Comparison of ENCODE assay signal across 30 cellular contexts in genomic region chr11:46533396-46534110, GRCh38.
"Had no signal": no experiment of that assay in that cellular context is flagged by ENCODE, and none has a peak within 500 bp of the region (broad histone marks: within the 10 kb centered on the region; RNA-seq: fewer than 3 reads in every experiment).

No MANE protein-coding gene starts in this region.

- H3K4me3 Mint-ChIP-seq: activated CD4-positive, alpha-beta memory T cell treated with anti-CD3 and anti-CD28 coated beads for 36 hours; activated CD4-positive, alpha-beta T cell treated with anti-CD3 and anti-CD28 coated beads, Interleukin-2, amount 10 ng/mL, durations not matched to agents 24 days and 14 days; activated naive CD4-positive, alpha-beta T cell treated with anti-CD3 and anti-CD28 coated beads, Interleukin-2, amount 10 ng/mL, durations not matched to agents 7 days and 5 days; activated T-helper 1 cell treated with anti-CD3 and anti-CD28 coated beads, Interleukin-12 subunit alpha, Interleukin-12 subunit beta, Interleukin-2, Interleukin-4 antibody, amounts not matched to agents 30 ng/mL and 10 ng/mL and 1 ng/mL, durations not matched to agents 14 hours and 24 hours and 36 hours; brain; effector memory CD8-positive, alpha-beta T cell; immature natural killer cell; mesothelial cell of epicardium; naive thymus-derived CD4-positive, alpha-beta T cell had no signal

- H3K36me3 Mint-ChIP-seq: activated CD4-positive, alpha-beta memory T cell treated with anti-CD3 and anti-CD28 coated beads for 36 hours; immature natural killer cell; mesothelial cell of epicardium had no signal

- H3K4me2 ChIP-seq: smooth muscle cell had no signal

- H3K27me3 Mint-ChIP-seq: activated CD4-positive, alpha-beta memory T cell treated with anti-CD3 and anti-CD28 coated beads for 36 hours; activated CD4-positive, alpha-beta T cell treated with anti-CD3 and anti-CD28 coated beads, Interleukin-2, amount 10 ng/mL, durations not matched to agents 24 days and 14 days; activated naive CD4-positive, alpha-beta T cell treated with anti-CD3 and anti-CD28 coated beads, Interleukin-2, amount 10 ng/mL, durations not matched to agents 7 days and 5 days; brain; effector memory CD8-positive, alpha-beta T cell; naive thymus-derived CD4-positive, alpha-beta T cell had no signal

- H3K9me3 Mint-ChIP-seq: activated CD4-positive, alpha-beta memory T cell treated with anti-CD3 and anti-CD28 coated beads for 36 hours; activated CD4-positive, alpha-beta T cell treated with anti-CD3 and anti-CD28 coated beads, Interleukin-2, amount 10 ng/mL, durations not matched to agents 24 days and 14 days; activated naive CD4-positive, alpha-beta T cell treated with anti-CD3 and anti-CD28 coated beads, Interleukin-2, amount 10 ng/mL, durations not matched to agents 7 days and 5 days; activated T-helper 1 cell treated with anti-CD3 and anti-CD28 coated beads, Interleukin-12 subunit alpha, Interleukin-12 subunit beta, Interleukin-2, Interleukin-4 antibody, amounts not matched to agents 30 ng/mL and 10 ng/mL and 1 ng/mL, durations not matched to agents 14 hours and 24 hours and 36 hours; effector memory CD8-positive, alpha-beta T cell; immature natural killer cell; naive thymus-derived CD4-positive, alpha-beta T cell had no signal

- DNase-seq: activated CD4-positive, alpha-beta memory T cell treated with anti-CD3 and anti-CD28 coated beads for 36 hours; activated CD4-positive, alpha-beta T cell treated with anti-CD3 and anti-CD28 coated beads, Interleukin-2, amount 10 ng/mL, durations not matched to agents 24 days and 14 days; activated CD8-positive, alpha-beta memory T cell treated with anti-CD3 and anti-CD28 coated beads, Interleukin-2, amount 50 U/mL, for 4 hours; activated gamma-delta T cell; activated naive CD4-positive, alpha-beta T cell treated with anti-CD3 and anti-CD28 coated beads, Interleukin-2, amount 10 ng/mL, durations not matched to agents 7 days and 5 days; activated T-cell treated with anti-CD3 and anti-CD28 coated beads, Interleukin-2, amount 50 U/mL, for 1 hour; adrenal gland; aorta; cortex of kidney; effector memory CD8-positive, alpha-beta T cell; heart left ventricle; hypothalamus; immature natural killer cell; kidney; left colon; mammary epithelial cell; naive thymus-derived CD4-positive, alpha-beta T cell; ovary; psoas muscle; stimulated activated CD4-positive, alpha-beta T cell treated with anti-CD3 and anti-CD28 coated beads, Interleukin-1b, Interleukin-23, amount 100 ng/mL, for 48 hours; stimulated activated naive CD4-positive, alpha-beta T cell; T-helper 1 cell; tibial artery had no signal

- H3K27me3 ChIP-seq: adrenal gland, cardiac muscle cell, heart left ventricle, ovary, suprapubic skin, tibial artery had no signal

- H3K4me3 ChIP-seq: adrenal gland, cardiac muscle cell, heart left ventricle, ovary, psoas muscle, smooth muscle cell, suprapubic skin, tibial artery had no signal

- ATAC-seq: effector memory CD8-positive, alpha-beta T cell; heart left ventricle; left colon; naive thymus-derived CD4-positive, alpha-beta T cell; psoas muscle had no signal

- H3K27ac ChIP-seq: adrenal gland, cardiac muscle cell, heart left ventricle, ovary, psoas muscle, suprapubic skin, tibial artery had no signal

- H3K9me3 ChIP-seq: adrenal gland, heart left ventricle, ovary, psoas muscle, suprapubic skin, tibial artery had no signal

- H3K27ac Mint-ChIP-seq: activated CD4-positive, alpha-beta memory T cell treated with anti-CD3 and anti-CD28 coated beads for 36 hours; activated CD4-positive, alpha-beta T cell treated with anti-CD3 and anti-CD28 coated beads, Interleukin-2, amount 10 ng/mL, durations not matched to agents 24 days and 14 days; activated naive CD4-positive, alpha-beta T cell treated with anti-CD3 and anti-CD28 coated beads, Interleukin-2, amount 10 ng/mL, durations not matched to agents 7 days and 5 days; activated T-helper 1 cell treated with anti-CD3 and anti-CD28 coated beads, Interleukin-12 subunit alpha, Interleukin-12 subunit beta, Interleukin-2, Interleukin-4 antibody, amounts not matched to agents 30 ng/mL and 10 ng/mL and 1 ng/mL, durations not matched to agents 14 hours and 24 hours and 36 hours; mesothelial cell of epicardium had no signal

- H3K36me3 ChIP-seq: adrenal gland, cardiac muscle cell, heart left ventricle, ovary, suprapubic skin, tibial artery had no signal

- FAIRE-seq: endothelial cell of umbilical vein, kidney had no signal
